1 cellular context compared by ENCODE assay signal in the genomic region with DNA sequence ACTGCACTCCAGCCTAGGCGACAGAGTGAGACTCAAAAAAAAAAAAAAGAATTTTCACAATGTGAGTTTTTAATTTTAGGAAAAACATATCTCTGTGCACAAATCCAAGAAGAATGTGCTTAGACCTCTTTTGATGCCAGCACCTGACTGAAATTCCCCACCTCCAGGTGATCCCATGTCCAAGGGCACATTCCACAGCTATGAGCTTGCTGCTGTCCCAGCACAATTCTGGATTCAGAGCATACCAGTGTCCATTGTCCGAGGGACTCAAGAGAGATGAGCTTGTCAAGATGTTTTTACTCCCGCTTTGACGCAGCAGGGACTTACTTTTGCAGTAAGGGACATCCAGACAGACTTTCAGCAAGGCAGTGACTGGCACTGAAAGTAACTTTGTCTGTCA.
TF ChIP-seq lines count a peak whose summit lies in the region.

No MANE protein-coding gene starts in this region.

TF ChIP-seq in SK-N-SH treated with all-trans-retinoic acid at 6 μM for 48 hours, 23 proteins besides CTCF, POLR2A, EP300 and RAD21 (continued from another document):
- TF ChIP-seq, protein P1, sequence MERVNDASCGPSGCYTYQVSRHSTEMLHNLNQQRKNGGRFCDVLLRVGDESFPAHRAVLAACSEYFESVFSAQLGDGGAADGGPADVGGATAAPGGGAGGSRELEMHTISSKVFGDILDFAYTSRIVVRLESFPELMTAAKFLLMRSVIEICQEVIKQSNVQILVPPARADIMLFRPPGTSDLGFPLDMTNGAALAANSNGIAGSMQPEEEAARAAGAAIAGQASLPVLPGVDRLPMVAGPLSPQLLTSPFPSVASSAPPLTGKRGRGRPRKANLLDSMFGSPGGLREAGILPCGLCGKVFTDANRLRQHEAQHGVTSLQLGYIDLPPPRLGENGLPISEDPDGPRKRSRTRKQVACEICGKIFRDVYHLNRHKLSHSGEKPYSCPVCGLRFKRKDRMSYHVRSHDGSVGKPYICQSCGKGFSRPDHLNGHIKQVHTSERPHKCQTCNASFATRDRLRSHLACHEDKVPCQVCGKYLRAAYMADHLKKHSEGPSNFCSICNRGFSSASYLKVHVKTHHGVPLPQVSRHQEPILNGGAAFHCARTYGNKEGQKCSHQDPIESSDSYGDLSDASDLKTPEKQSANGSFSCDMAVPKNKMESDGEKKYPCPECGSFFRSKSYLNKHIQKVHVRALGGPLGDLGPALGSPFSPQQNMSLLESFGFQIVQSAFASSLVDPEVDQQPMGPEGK (CRISPR knock-in tag; IDR thresholded peaks at IDR 0.05; ENCODE audit: borderline replicate concordance), result no peak
- TF ChIP-seq ZFP30 (CRISPR knock-in tag; IDR thresholded peaks at IDR 0.05), result no peak
